30 cellular contexts compared by ENCODE assay signal in the genomic region with DNA sequence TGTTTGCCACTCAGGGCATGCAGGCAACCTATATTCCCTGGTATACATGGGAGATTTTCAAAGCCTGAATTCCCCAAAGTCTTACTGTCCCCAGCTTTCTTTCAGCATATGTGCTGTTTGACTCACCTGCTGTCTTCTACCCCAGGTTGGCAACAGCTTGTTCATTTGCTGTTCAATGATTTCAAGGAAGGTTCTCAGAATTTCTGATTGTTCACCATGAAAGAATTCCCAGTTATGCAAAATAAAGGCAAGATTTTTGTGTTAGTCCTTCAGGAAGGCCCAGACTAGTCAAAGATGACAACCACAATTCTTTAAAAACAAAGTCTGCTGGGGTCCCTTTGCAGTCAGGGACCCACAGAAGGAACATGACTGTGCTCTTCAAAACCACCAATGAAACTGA.
"Had no signal": no experiment of that assay in that cellular context is flagged by ENCODE, and none has a peak within 500 bp of the region (broad histone marks: within the 10 kb centered on the region; RNA-seq: fewer than 3 reads in every experiment).

No MANE protein-coding gene starts in this region.

- DNase-seq: dermis blood vessel endothelial cell; effector memory CD4-positive, alpha-beta T cell; erythroblast; esophagus squamous epithelium; hypothalamus; immature natural killer cell; islet precursor cell; mesenchymal stem cell; mucosa of descending colon; naive B cell; stimulated activated CD4-positive, alpha-beta T cell treated with anti-CD3 and anti-CD28 coated beads, Interleukin-12 subunit alpha, Interleukin-12 subunit beta, amount 100 ng/mL, for 4 hours; stimulated activated CD4-positive, alpha-beta T cell treated with anti-CD3 and anti-CD28 coated beads, Interleukin-1b, Interleukin-23, amount 100 ng/mL, for 48 hours; stimulated activated CD4-positive, alpha-beta T cell treated with anti-CD3 and anti-CD28 coated beads, Interleukin-4, amount 100 ng/mL, for 1 hour; stimulated activated CD8-positive, alpha-beta memory T cell treated with anti-CD3 and anti-CD28 coated beads, Interleukin-4, amount 100 ng/mL, for 48 hours; stimulated activated naive CD4-positive, alpha-beta T cell; stimulated activated naive CD8-positive, alpha-beta T cell treated with anti-CD3 and anti-CD28 coated beads, Interleukin-15, amount 100 ng/mL, for 72 hours; transverse colon; upper lobe of right lung; uterus had no signal

- H3K4me2 ChIP-seq: smooth muscle cell had no signal

- H3K27me3 Mint-ChIP-seq: naive B cell; natural killer cell treated with Interleukin-12 subunit alpha and Interleukin-12 subunit beta and Interleukin-15 and Interleukin-18, amount 100 ng/mL, for 72 hours; stimulated activated naive CD8-positive, alpha-beta T cell treated with anti-CD3 and anti-CD28 coated beads, Interleukin-15, amount 100 ng/mL, for 72 hours had no signal

- H3K4me1 Mint-ChIP-seq: immature natural killer cell; mesothelial cell of epicardium; naive B cell; neural crest cell; stimulated activated naive CD8-positive, alpha-beta T cell treated with anti-CD3 and anti-CD28 coated beads, Interleukin-15, amount 100 ng/mL, for 72 hours had no signal

- H3K36me3 ChIP-seq: esophagus squamous epithelium, prostate gland, right atrium auricular region, suprapubic skin, transverse colon, upper lobe of right lung, uterus had no signal

- H3K4me3 Mint-ChIP-seq: immature natural killer cell; mesothelial cell of epicardium; naive B cell; natural killer cell treated with Interleukin-12 subunit alpha and Interleukin-12 subunit beta and Interleukin-15 and Interleukin-18, amount 100 ng/mL, for 72 hours; neural crest cell; stimulated activated naive CD8-positive, alpha-beta T cell treated with anti-CD3 and anti-CD28 coated beads, Interleukin-15, amount 100 ng/mL, for 72 hours had no signal

- H3K27ac ChIP-seq: coronary artery, esophagus squamous epithelium, prostate gland, right atrium auricular region, suprapubic skin, transverse colon, upper lobe of right lung, uterus had no signal

- H3K27me3 ChIP-seq: esophagus squamous epithelium, right atrium auricular region, suprapubic skin, transverse colon, upper lobe of right lung, uterus had no signal

- H3K27ac Mint-ChIP-seq: immature natural killer cell; mesothelial cell of epicardium; naive B cell; natural killer cell treated with Interleukin-12 subunit alpha and Interleukin-12 subunit beta and Interleukin-15 and Interleukin-18, amount 100 ng/mL, for 72 hours; stimulated activated naive CD8-positive, alpha-beta T cell treated with anti-CD3 and anti-CD28 coated beads, Interleukin-15, amount 100 ng/mL, for 72 hours had no signal

- ATAC-seq: left lobe of liver; mucosa of descending colon; natural killer cell treated with Interleukin-12 subunit alpha and Interleukin-12 subunit beta and Interleukin-15 and Interleukin-18, amount 100 ng/mL, for 72 hours; sciatic nerve; stimulated activated naive CD8-positive, alpha-beta T cell treated with anti-CD3 and anti-CD28 coated beads, Interleukin-15, amount 100 ng/mL, for 72 hours; upper lobe of right lung had no signal

- H3K36me3 Mint-ChIP-seq: mesothelial cell of epicardium; naive B cell; natural killer cell treated with Interleukin-12 subunit alpha and Interleukin-12 subunit beta and Interleukin-15 and Interleukin-18, amount 100 ng/mL, for 72 hours had no signal

- H3K4me1 ChIP-seq: esophagus squamous epithelium, prostate gland, right atrium auricular region, suprapubic skin, transverse colon, upper lobe of right lung, uterus had no signal

- H3K4me3 ChIP-seq: coronary artery, esophagus squamous epithelium, lung, mucosa of descending colon, prostate gland, right atrium auricular region, smooth muscle cell, suprapubic skin, transverse colon, upper lobe of right lung, uterus had no signal

- H3K9me3 ChIP-seq: esophagus squamous epithelium, prostate gland, transverse colon, upper lobe of right lung, uterus had no signal
